ENCODE assay signal across 35 cellular contexts in the genomic region with DNA sequence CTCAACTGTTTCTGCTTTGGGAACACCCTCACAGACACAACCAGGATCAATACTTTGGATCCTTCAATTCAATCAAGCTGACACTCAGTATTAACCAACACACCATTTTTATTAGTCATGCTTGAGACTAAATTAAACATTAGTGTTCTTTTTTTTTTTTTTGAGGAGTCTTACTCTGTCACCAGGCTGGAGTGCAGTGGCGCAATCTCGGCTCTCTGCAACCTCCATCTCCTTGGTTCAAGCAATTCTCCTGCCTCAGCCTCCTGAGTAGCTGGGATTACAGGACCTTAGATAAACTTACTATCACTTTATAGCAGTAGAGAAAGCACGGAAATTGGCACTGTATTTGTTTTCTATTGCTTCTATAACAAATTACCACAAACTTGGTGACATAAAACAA.
"Had no signal": no experiment of that assay in that cellular context is flagged by ENCODE, and none has a peak within 500 bp of the region (broad histone marks: within the 10 kb centered on the region; RNA-seq: fewer than 3 reads in every experiment).

No MANE protein-coding gene starts in this region.

- H3K9me3 ChIP-seq: ascending aorta, MG63, Peyer's patch, SJSA1, SK-N-SH had no signal

- H3K9me3 Mint-ChIP-seq: activated B cell treated with CpG ODN at 0.5 μM for 24 hours; activated CD8-positive, alpha-beta T cell treated with anti-CD3 and anti-CD28 coated beads for 36 hours; activated naive CD4-positive, alpha-beta T cell treated with anti-CD3 and anti-CD28 coated beads, Interleukin-2, amount 50 U/mL, for 24 hours; activated naive CD8-positive, alpha-beta T cell treated with anti-CD3 and anti-CD28 coated beads, Interleukin-2, amount 10 ng/mL, durations not matched to agents 7 days and 5 days; activated T-helper 2 cell treated with anti-CD3 and anti-CD28 coated beads, Interferon-gamma antibody, Interleukin-2, Interleukin-4, amounts not matched to agents 10 μg/mL and 5 μg/mL and 100 μg/mL, durations not matched to agents 14 hours and 24 hours and 36 hours; T-helper 2 cell treated with Interferon-gamma antibody and Interleukin-4, amounts not matched to agents 5 μg/mL and 100 μg/mL, for 36 hours had no signal

- H3K4me3 ChIP-seq: ascending aorta, MG63, Peyer's patch, SJSA1 had no signal

- H3K27me3 ChIP-seq: ascending aorta, MG63, Peyer's patch, SJSA1 had no signal

- H3K27ac ChIP-seq: ascending aorta, Peyer's patch, SJSA1, VCaP had no signal

- H3K36me3 Mint-ChIP-seq: activated naive CD4-positive, alpha-beta T cell treated with anti-CD3 and anti-CD28 coated beads, Interleukin-2, amount 50 U/mL, for 24 hours had no signal

- H3K27me3 Mint-ChIP-seq: activated naive CD4-positive, alpha-beta T cell treated with anti-CD3 and anti-CD28 coated beads, Interleukin-2, amount 50 U/mL, for 24 hours had no signal

- H3K9ac ChIP-seq: SK-N-SH had no signal

- H3K4me2 ChIP-seq: SK-N-SH had no signal

- H3K36me3 ChIP-seq: ascending aorta, Peyer's patch had no signal

- H3K27ac Mint-ChIP-seq: activated B cell treated with CpG ODN at 0.5 μM for 24 hours; activated CD8-positive, alpha-beta T cell treated with anti-CD3 and anti-CD28 coated beads for 36 hours; activated naive CD4-positive, alpha-beta T cell treated with anti-CD3 and anti-CD28 coated beads, Interleukin-2, amount 50 U/mL, for 24 hours; activated naive CD8-positive, alpha-beta T cell treated with anti-CD3 and anti-CD28 coated beads, Interleukin-2, amount 10 ng/mL, durations not matched to agents 7 days and 5 days; activated T-helper 2 cell treated with anti-CD3 and anti-CD28 coated beads, Interferon-gamma antibody, Interleukin-2, Interleukin-4, amounts not matched to agents 10 μg/mL and 5 μg/mL and 100 μg/mL, durations not matched to agents 14 hours and 24 hours and 36 hours; T-helper 1 cell treated with Interleukin-12 subunit alpha and Interleukin-12 subunit beta and Interleukin-4 antibody, amounts not matched to agents 30 μg/mL and 1 μg/mL, for 36 hours; T-helper 2 cell treated with Interferon-gamma antibody and Interleukin-4, amounts not matched to agents 5 μg/mL and 100 μg/mL, for 36 hours had no signal

- H3K4me3 Mint-ChIP-seq: activated B cell treated with CpG ODN at 0.5 μM for 24 hours; activated CD8-positive, alpha-beta T cell treated with anti-CD3 and anti-CD28 coated beads for 36 hours; activated naive CD4-positive, alpha-beta T cell treated with anti-CD3 and anti-CD28 coated beads, Interleukin-2, amount 50 U/mL, for 24 hours; activated naive CD8-positive, alpha-beta T cell treated with anti-CD3 and anti-CD28 coated beads, Interleukin-2, amount 10 ng/mL, durations not matched to agents 7 days and 5 days; T-helper 1 cell treated with Interleukin-12 subunit alpha and Interleukin-12 subunit beta and Interleukin-4 antibody, amounts not matched to agents 30 μg/mL and 1 μg/mL, for 36 hours; T-helper 2 cell treated with Interferon-gamma antibody and Interleukin-4, amounts not matched to agents 5 μg/mL and 100 μg/mL, for 36 hours had no signal

- ATAC-seq: activated CD8-positive, alpha-beta T cell treated with anti-CD3 and anti-CD28 coated beads for 36 hours; PC-3 had no signal

- DNase-seq: activated B cell treated with CpG ODN at 0.5 μM for 24 hours; activated CD4-positive, alpha-beta T cell treated with anti-CD3 and anti-CD28 coated beads for 1 hour; activated CD4-positive, alpha-beta T cell treated with anti-CD3 and anti-CD28 coated beads for 48 hours; activated CD8-positive, alpha-beta T cell treated with anti-CD3 and anti-CD28 coated beads for 36 hours; activated gamma-delta T cell; activated naive CD4-positive, alpha-beta T cell treated with Interleukin-2 at 50 U/mL for 16 hours; activated naive CD8-positive, alpha-beta T cell treated with anti-CD3 and anti-CD28 coated beads, Interleukin-2, amount 10 ng/mL, durations not matched to agents 7 days and 5 days; activated T-cell treated with anti-CD3 and anti-CD28 coated beads, Interleukin-2, amount 50 U/mL, for 1 hour; amygdala; caudate nucleus; Kasumi-1; MG63; NCI-H1092 treated with DMSO at 0.1 percent for 48 hours; NCI-H1417; NCI-H146; NCI-H187; NCI-H2029 treated with DMSO at 0.1 percent for 48 hours; NCI-H2107; NCI-H2171; NCI-H510A; NCI-H526; NCI-H748 treated with DMSO at 0.1 percent for 48 hours; NK-92 treated with Interleukin-12 subunit alpha and Interleukin-12 subunit beta, amount 100 ng/mL, for 24 hours; PC-3; Peyer's patch; RPMI8226; SHP77 treated with DMSO at 0.1 percent for 48 hours; SK-N-SH had no signal
